In genomic region chr11:47504910-47505309, GRCh38 we compare ENCODE assay signal across 20 cellular contexts. TPM values are rescaled to one million over a fixed set of nuclear protein-coding genes. Genes with fewer than 3 reads are reported as not detected.
DNase-seq lines count a peak whose midpoint lies in the region; ATAC-seq and TF ChIP-seq lines count a peak whose summit lies in the region.
"Had no signal": no experiment of that assay in that cellular context is flagged by ENCODE, and none has a peak within 500 bp of the region (broad histone marks: within the 10 kb centered on the region; RNA-seq: fewer than 3 reads in every experiment).

No MANE protein-coding gene starts in this region.

- H3K27ac ChIP-seq in cardiac muscle cell, result peak overlapping the region; percentile 60
- H3K27ac ChIP-seq in endodermal cell (ENCODE audit: low read depth, low read length), result no peak overlapping the region
- H3K27ac ChIP-seq: body of pancreas, esophagus squamous epithelium, KMS-11, thyroid gland had no signal

- H3K36me3 Mint-ChIP-seq in T-helper 17 cell (ENCODE audit: low read depth) (peaks cover 3% of the 10 kb centered on the region), endodermal cell (ENCODE audit: low read depth) (peaks cover 16% of the 10 kb centered on the region), mesothelial cell of epicardium (no peaks in the 10 kb centered on the region)

- DNase-seq in cardiac muscle cell (ENCODE audit: low read depth in 1 of 2, low spot score in 1 of 2), result no peak
- DNase-seq in Right ventricle myocardium inferior (ENCODE audit: missing footprints), result no peak
- no peak for DNase-seq in T-helper 17 cell
- DNase-seq in endodermal cell, result no peak
- DNase-seq in stimulated activated naive CD8-positive, alpha-beta T cell treated with anti-CD3 and anti-CD28 coated beads, Interleukin-15, amount 100 ng/mL, for 72 hours, result no peak
- DNase-seq in SK-N-DZ (ENCODE audit: low spot score), result no peak
- no peak for DNase-seq in HAP-1 (ENCODE audit: low spot score in 2 of 2)
- no peak for DNase-seq in mesothelial cell of epicardium (ENCODE audit: low spot score in 2 of 2, unreplicated experiment in 2 of 2)
- DNase-seq: activated CD4-positive, alpha-beta T cell treated with anti-CD3 and anti-CD28 coated beads for 48 hours; body of pancreas; esophagus squamous epithelium; GDM1; H7; NCI-H2171; NCI-H526; stimulated activated CD4-positive, alpha-beta T cell treated with anti-CD3 and anti-CD28 coated beads, Interleukin-1b, Interleukin-23, amount 100 ng/mL, for 48 hours; thyroid gland had no signal

- no peaks in the 10 kb centered on the region for H3K27me3 ChIP-seq in cardiac muscle cell
- no peaks in the 10 kb centered on the region for H3K27me3 ChIP-seq in endodermal cell (ENCODE audit: control insufficient read depth, insufficient read depth, low read length, poor library complexity, severe bottlenecking)
- H3K27me3 ChIP-seq in HAP-1 (ENCODE audit: low read depth), result no peaks in the 10 kb centered on the region
- H3K27me3 ChIP-seq: body of pancreas, esophagus squamous epithelium, gastroesophageal sphincter, thyroid gland had no signal

- H3K4me3 Mint-ChIP-seq in T-helper 17 cell, result no peak overlapping the region
- no peak overlapping the region for H3K4me3 Mint-ChIP-seq in endodermal cell
- H3K4me3 Mint-ChIP-seq in stimulated activated naive CD8-positive, alpha-beta T cell treated with anti-CD3 and anti-CD28 coated beads, Interleukin-15, amount 100 ng/mL, for 72 hours, result no peak overlapping the region
- no peak overlapping the region for H3K4me3 Mint-ChIP-seq in mesothelial cell of epicardium

- in situ Hi-C loops in HAP-1 (cut with MboI; ENCODE audit: low sequenced_read_pairs), result no loop called here

- H3K9me3 Mint-ChIP-seq in endodermal cell, result no peaks in the 10 kb centered on the region
- no peaks in the 10 kb centered on the region for H3K9me3 Mint-ChIP-seq in stimulated activated naive CD8-positive, alpha-beta T cell treated with anti-CD3 and anti-CD28 coated beads, Interleukin-15, amount 100 ng/mL, for 72 hours
- no peaks in the 10 kb centered on the region for H3K9me3 Mint-ChIP-seq in mesothelial cell of epicardium

- 100% methylated on average over 1 of the region's 1 CpG for WGBS in endodermal cell (ENCODE audit: insufficient coverage in 1 of 2, insufficient read length in 1 of 2), 2 experiments

- H3K36me3 ChIP-seq in cardiac muscle cell (no peaks in the 10 kb centered on the region), endodermal cell (ENCODE audit: control insufficient read depth, insufficient read depth, low read length) (peaks cover 36% of the 10 kb centered on the region), HAP-1 (replicated peaks) (peaks cover 6% of the 10 kb centered on the region)
- H3K36me3 ChIP-seq: gastroesophageal sphincter, thyroid gland had no signal

- H3K9me3 ChIP-seq in cardiac muscle cell (ENCODE audit: low read depth) (no peaks in the 10 kb centered on the region), T-helper 17 cell (ENCODE audit: control insufficient read depth, low read length, poor library complexity, severe bottlenecking) (no peaks in the 10 kb centered on the region), endodermal cell (ENCODE audit: control insufficient read depth, low read length) (no peaks in the 10 kb centered on the region), HAP-1 (no peaks in the 10 kb centered on the region)
- H3K9me3 ChIP-seq: body of pancreas, esophagus squamous epithelium, gastroesophageal sphincter, thyroid gland had no signal

- TF ChIP-seq CTCF in cardiac muscle cell (IDR thresholded peaks at IDR 0.05; ENCODE audit: low read depth, low read length), result no peak
- no peak for TF ChIP-seq CTCF in endodermal cell (conservative IDR thresholded peaks at IDR 0.05)
- TF ChIP-seq CTCF in mesothelial cell of epicardium (IDR thresholded peaks at IDR 0.05; ENCODE audit: unreplicated experiment), result no peak

- H3K27me3 Mint-ChIP-seq in T-helper 17 cell (no peaks in the 10 kb centered on the region), endodermal cell (ENCODE audit: insufficient read depth) (no peaks in the 10 kb centered on the region), mesothelial cell of epicardium (ENCODE audit: low read depth) (no peaks in the 10 kb centered on the region)
- no peaks in the 10 kb centered on the region for H3K27me3 Mint-ChIP-seq in stimulated activated naive CD8-positive, alpha-beta T cell treated with anti-CD3 and anti-CD28 coated beads, Interleukin-15, amount 100 ng/mL, for 72 hours

- H3K27ac Mint-ChIP-seq in T-helper 17 cell (peak overlapping the region; percentile 60), endodermal cell (peak overlapping the region; percentile 62), mesothelial cell of epicardium (no peak overlapping the region)
- H3K27ac Mint-ChIP-seq in stimulated activated naive CD8-positive, alpha-beta T cell treated with anti-CD3 and anti-CD28 coated beads, Interleukin-15, amount 100 ng/mL, for 72 hours, result peak overlapping the region; percentile 54 to 88

- H3K4me3 ChIP-seq in cardiac muscle cell (no peak overlapping the region), endodermal cell (ENCODE audit: low read length) (no peak overlapping the region), HAP-1 (no peak overlapping the region)
- H3K4me3 ChIP-seq: body of pancreas, esophagus squamous epithelium, gastroesophageal sphincter, thyroid gland had no signal

- intact Hi-C loops in Right ventricle myocardium inferior (cut with DNase I), result no loop called here

- no peak overlapping the region for H3K9ac ChIP-seq in endodermal cell (ENCODE audit: extremely low read depth, low read length, poor library complexity, severe bottlenecking)
- H3K9ac ChIP-seq: KMS-11 had no signal

- H3K4me1 Mint-ChIP-seq in T-helper 17 cell, result peaks cover 55% of the 10 kb centered on the region
- H3K4me1 Mint-ChIP-seq in endodermal cell, result peaks cover 61% of the 10 kb centered on the region
- peaks cover 81% of the 10 kb centered on the region for H3K4me1 Mint-ChIP-seq in stimulated activated naive CD8-positive, alpha-beta T cell treated with anti-CD3 and anti-CD28 coated beads, Interleukin-15, amount 100 ng/mL, for 72 hours
- peaks cover 32% of the 10 kb centered on the region for H3K4me1 Mint-ChIP-seq in mesothelial cell of epicardium

- ATAC-seq in Right ventricle myocardium inferior (no peak), T-helper 17 cell (no peak)
- ATAC-seq in stimulated activated naive CD8-positive, alpha-beta T cell treated with anti-CD3 and anti-CD28 coated beads, Interleukin-15, amount 100 ng/mL, for 72 hours, result peak; percentile 56
- ATAC-seq: body of pancreas, gastroesophageal sphincter had no signal

- H3K4me1 ChIP-seq in cardiac muscle cell (ENCODE audit: low read depth) (peaks cover 41% of the 10 kb centered on the region), endodermal cell (ENCODE audit: control insufficient read depth, insufficient read depth, low read length) (peaks cover 26% of the 10 kb centered on the region), HAP-1 (peaks cover 38% of the 10 kb centered on the region)

RNA-seq across cellular contexts. Expression of gene CELF1, which starts 48.0 kb away (rescaled TPM):
- total RNA-seq in cardiac muscle cell (72.2 and 178 TPM in 2 replicates), Right ventricle myocardium inferior (96.2 TPM), T-helper 17 cell (100 to 1,000 TPM; 113 to 127 TPM), endodermal cell (100 to 1,000 TPM; 202 to 205 TPM), mesothelial cell of epicardium (119 to 123 TPM (median 120 TPM) in 3 replicates)
- polyA plus RNA-seq in cardiac muscle cell, result 98.9 and 162 TPM in 2 replicates
- polyA plus RNA-seq in endodermal cell (2013, experiment 1 of 2), result 89.3 TPM
- 85.0 TPM for polyA plus RNA-seq in endodermal cell (2013, experiment 2 of 2)
- 78.8 and 96.8 TPM in 2 replicates for polyA plus RNA-seq in SK-N-DZ (2014; cell fraction: cytosol; rRNA removed)
- polyA plus RNA-seq in SK-N-DZ (2014; cell fraction: nucleus; rRNA removed), result 92.1 and 139 TPM in 2 replicates

RNA-seq across cellular contexts. Expression of gene RAPSN, which starts 56.0 kb away (rescaled TPM):
- not detected in 2 replicates for total RNA-seq in cardiac muscle cell
- not detected in 2 replicates for polyA plus RNA-seq in cardiac muscle cell
- 7.0 TPM for total RNA-seq in Right ventricle myocardium inferior
- 1 to 10 TPM; 3.0 to 3.1 TPM for total RNA-seq in T-helper 17 cell
- under 1 TPM; 0.40 to 0.64 TPM for total RNA-seq in endodermal cell
- not detected for polyA plus RNA-seq in endodermal cell (2013, experiment 1 of 2)
- 0.33 TPM for polyA plus RNA-seq in endodermal cell (2013, experiment 2 of 2)
- polyA plus RNA-seq in SK-N-DZ (2014; cell fraction: cytosol; rRNA removed), result 0.28 and 1.2 TPM in 2 replicates
- 0.31 TPM in 1 of 2 replicates, not detected in the other for polyA plus RNA-seq in SK-N-DZ (2014; cell fraction: nucleus; rRNA removed)
- 0.27 to 0.31 TPM (median 0.31 TPM) in 3 replicates for total RNA-seq in mesothelial cell of epicardium
- total RNA-seq: body of pancreas, HT1080 had no signal
